ENCODE assay signal across 8 cellular contexts in genomic region chr2:43219383-43220228, GRCh38. TPM values are rescaled to one million over a fixed set of nuclear protein-coding genes. Genes with fewer than 3 reads are reported as not detected.
DNase-seq lines count a peak whose midpoint lies in the region; ATAC-seq and TF ChIP-seq lines count a peak whose summit lies in the region.

No MANE protein-coding gene starts in this region.

- H3K27me3 ChIP-seq in HL-60 (ENCODE audit: insufficient read depth, poor library complexity, severe bottlenecking) = no peaks in the 10 kb centered on the region
- H3K27me3 ChIP-seq in neural progenitor cell = no peaks in the 10 kb centered on the region

- peaks cover 69% of the 10 kb centered on the region for H3K4me1 Mint-ChIP-seq in neural progenitor cell

- peak; percentile 47 for TF ChIP-seq POLR2A in Raji (IDR thresholded peaks at IDR 0.05; ENCODE audit: insufficient read depth, low read depth, low read length)

- peaks cover 35% of the 10 kb centered on the region for H4K20me1 ChIP-seq in neural progenitor cell (ENCODE audit: low read depth)

- DNase-seq in COLO829 (ENCODE audit: low spot score) (peak; percentile 69), HL-60 (ENCODE audit: low read depth in 1 of 2, low spot score in 1 of 2) (peak; percentile 94 to 96), fibroblast of villous mesenchyme (ENCODE audit: low read depth) (peak; percentile 88), neural progenitor cell (ENCODE audit: low spot score) (peak; percentile 57), substantia nigra (lab: John Stamatoyannopoulos, UW) (peak; percentile 34 to 93 (median 79))
- peak; percentile 74 for DNase-seq in activated effector memory CD4-positive, alpha-beta T cell treated with Interleukin-2 at 50 U/mL for 16 hours

- peaks cover 4% of the 10 kb centered on the region for H3K27me3 Mint-ChIP-seq in neural progenitor cell (ENCODE audit: insufficient read depth, low read depth)

- H2AFZ ChIP-seq in neural progenitor cell (replicated peaks) = peak overlapping the region; percentile 0

- H3K36me3 Mint-ChIP-seq in neural progenitor cell = peaks cover 8% of the 10 kb centered on the region

- H3K4me1 ChIP-seq in neural progenitor cell = peaks cover 76% of the 10 kb centered on the region

- no peaks in the 10 kb centered on the region for H3K9me3 ChIP-seq in neural progenitor cell (ENCODE audit: low read depth)

- H3F3A ChIP-seq in neural progenitor cell (ENCODE audit: low read depth) = peaks cover 95% of the 10 kb centered on the region

- TF ChIP-seq CTCF in HL-60 (IDR thresholded peaks at IDR 0.05; ENCODE audit: insufficient read depth, low read length) (no peak), fibroblast of villous mesenchyme (IDR thresholded peaks at IDR 0.05; ENCODE audit: insufficient read depth, low read depth, low read length) (no peak), neural progenitor cell (IDR thresholded peaks at IDR 0.05) (no peak)

- H3K27ac Mint-ChIP-seq in neural progenitor cell = peak overlapping the region; percentile 95

- H3K79me2 ChIP-seq in neural progenitor cell (ENCODE audit: low read depth) = peaks cover 31% of the 10 kb centered on the region

- H3K27ac ChIP-seq in HL-60 (replicated peaks) = peak overlapping the region; percentile 99
- H3K27ac ChIP-seq in neural progenitor cell = peak overlapping the region; percentile 92
- H3K27ac ChIP-seq in substantia nigra (ENCODE audit: low read depth, low read length, poor library complexity, severe bottlenecking) = peak overlapping the region; percentile 98

- peak overlapping the region; percentile 84 for H3K4me3 Mint-ChIP-seq in neural progenitor cell

- peak; percentile 58 for ATAC-seq in GM19467 (IDR thresholded peaks at IDR 0.05; ENCODE audit: unreplicated experiment)

- no peaks in the 10 kb centered on the region for H3K9me3 Mint-ChIP-seq in neural progenitor cell

- H3K36me3 ChIP-seq in neural progenitor cell = no peaks in the 10 kb centered on the region

- H3K4me3 ChIP-seq in HL-60 (replicated peaks; ENCODE audit: insufficient read depth, low read length) (peak overlapping the region; percentile 39), fibroblast of villous mesenchyme (ENCODE audit: low read depth, low read length) (peak overlapping the region; percentile 96), neural progenitor cell (no peak overlapping the region)

- peak overlapping the region; percentile 87 for H3K4me2 ChIP-seq in neural progenitor cell

- H3K9ac ChIP-seq in neural progenitor cell = no peak overlapping the region

RNA-seq across cellular contexts. Expression of gene ZFP36L2, which starts 6.8 kb away (rescaled TPM):
- total RNA-seq in fibroblast of villous mesenchyme (12.2 and 25.9 TPM in 2 replicates), neural progenitor cell (ENCODE audit: low replicate concordance) (13.8 and 15.1 TPM in 2 replicates)
